ENCODE assay signal across 37 cellular contexts in genomic region chr11:56163804-56164203, GRCh38. TPM values are rescaled to one million over a fixed set of nuclear protein-coding genes. Genes with fewer than 3 reads are reported as not detected.
"Had no signal": no experiment of that assay in that cellular context is flagged by ENCODE, and none has a peak within 500 bp of the region (broad histone marks: within the 10 kb centered on the region; RNA-seq: fewer than 3 reads in every experiment).

No MANE protein-coding gene starts in this region.

- H3K4me1 Mint-ChIP-seq: naive thymus-derived CD4-positive, alpha-beta T cell; natural killer cell; nephron; neural progenitor cell; stimulated activated naive B cell treated with anti-CD40 and anti-IgM and Interleukin-4, amounts not matched to agents 10 μg/mL and 1 μg/mL and 100 μg/mL, for 72 hours had no signal

- H3K27me3 Mint-ChIP-seq: naive thymus-derived CD4-positive, alpha-beta T cell; progenitor cell of endocrine pancreas; stimulated activated naive B cell treated with anti-CD40 and anti-IgM and Interleukin-4, amounts not matched to agents 10 μg/mL and 1 μg/mL and 100 μg/mL, for 72 hours; stimulated activated naive CD8-positive, alpha-beta T cell treated with anti-CD3 and anti-CD28 coated beads, Interleukin-15, Interleukin-2, amounts not matched to agents 100 ng/mL and 50 ng/mL, for 24 hours had no signal

- H3K36me3 Mint-ChIP-seq: naive thymus-derived CD4-positive, alpha-beta T cell; natural killer cell; neural progenitor cell; stimulated activated naive B cell treated with anti-CD40 and anti-IgM and Interleukin-4, amounts not matched to agents 10 μg/mL and 1 μg/mL and 100 μg/mL, for 72 hours had no signal

- ATAC-seq: naive thymus-derived CD4-positive, alpha-beta T cell; natural killer cell; psoas muscle; right cardiac atrium; sciatic nerve; stimulated activated naive B cell treated with anti-CD40 and anti-IgM and Interleukin-4, amounts not matched to agents 10 μg/mL and 1 μg/mL and 100 μg/mL, for 72 hours had no signal

- H3K9ac ChIP-seq: neural progenitor cell, parathyroid adenoma had no signal

- H3K4me1 ChIP-seq: neural progenitor cell, parathyroid adenoma, psoas muscle, spleen, stomach, thyroid gland, tibial nerve, upper lobe of left lung, vagina had no signal

- H3K79me2 ChIP-seq: parathyroid adenoma had no signal

- H3K4me3 Mint-ChIP-seq: naive thymus-derived CD4-positive, alpha-beta T cell; natural killer cell; nephron; neural progenitor cell; stimulated activated naive B cell treated with anti-CD40 and anti-IgM and Interleukin-4, amounts not matched to agents 10 μg/mL and 1 μg/mL and 100 μg/mL, for 72 hours; stimulated activated naive CD8-positive, alpha-beta T cell treated with anti-CD3 and anti-CD28 coated beads, Interleukin-15, Interleukin-2, amounts not matched to agents 100 ng/mL and 50 ng/mL, for 24 hours had no signal

- H3K4me3 ChIP-seq: neural progenitor cell, ovary, psoas muscle, skin epidermis, smooth muscle cell, spleen, stomach, thoracic aorta, thyroid gland, tibial nerve, upper lobe of left lung, vagina had no signal

- FAIRE-seq: urothelium cell line had no signal

- H3K27ac ChIP-seq: neural progenitor cell, ovary, parathyroid adenoma, psoas muscle, skin epidermis, spleen, stomach, thoracic aorta, thyroid gland, tibial nerve, upper lobe of left lung, vagina had no signal

- H2AFZ ChIP-seq: neural progenitor cell, parathyroid adenoma had no signal

- H3K4me2 ChIP-seq: neural progenitor cell, smooth muscle cell had no signal

- H3K27me3 ChIP-seq: neural progenitor cell, ovary, spleen, stomach, thyroid gland, tibial nerve, upper lobe of left lung, vagina had no signal

- DNase-seq: naive thymus-derived CD4-positive, alpha-beta T cell; natural killer cell; occipital lobe; ovary; posterior cingulate gyrus; psoas muscle; right cardiac atrium; spleen; stimulated activated CD4-positive, alpha-beta T cell treated with anti-CD3 and anti-CD28 coated beads, Interleukin-12 subunit alpha, Interleukin-12 subunit beta, amount 100 ng/mL, for 4 hours; stimulated activated CD4-positive, alpha-beta T cell treated with anti-CD3 and anti-CD28 coated beads, Interleukin-1b, Interleukin-23, amount 100 ng/mL, for 48 hours; stimulated activated CD4-positive, alpha-beta T cell treated with anti-CD3 and anti-CD28 coated beads, Interleukin-4, amount 100 ng/mL, for 1 hour; stimulated activated CD4-positive, alpha-beta T cell treated with anti-CD3 and anti-CD28 coated beads, Interleukin-4, amount 100 ng/mL, for 4 hours; stimulated activated CD8-positive, alpha-beta memory T cell treated with anti-CD3 and anti-CD28 coated beads, Interleukin-4, amount 100 ng/mL, for 48 hours; stimulated activated naive B cell treated with anti-CD40 and anti-IgM and Interleukin-4, amounts not matched to agents 10 μg/mL and 1 μg/mL and 100 μg/mL, for 72 hours; stimulated activated naive CD4-positive, alpha-beta T cell treated with Interleukin-2 at 50 U/mL for 16 hours; stomach; thyroid gland; trophoblast cell; upper lobe of left lung had no signal

- H3K9me3 ChIP-seq: ovary, psoas muscle, thoracic aorta, thyroid gland, tibial nerve, upper lobe of left lung, vagina had no signal

- H3K27ac Mint-ChIP-seq: naive thymus-derived CD4-positive, alpha-beta T cell; natural killer cell; nephron; neural progenitor cell; progenitor cell of endocrine pancreas; stimulated activated naive B cell treated with anti-CD40 and anti-IgM and Interleukin-4, amounts not matched to agents 10 μg/mL and 1 μg/mL and 100 μg/mL, for 72 hours; stimulated activated naive CD8-positive, alpha-beta T cell treated with anti-CD3 and anti-CD28 coated beads, Interleukin-15, Interleukin-2, amounts not matched to agents 100 ng/mL and 50 ng/mL, for 24 hours had no signal

- H3K36me3 ChIP-seq: neural progenitor cell, ovary, spleen, stomach, thoracic aorta, thyroid gland, tibial nerve, upper lobe of left lung, vagina had no signal

- H3K9me3 Mint-ChIP-seq: nephron, neural progenitor cell had no signal

RNA-seq across cellular contexts. Expression of gene OR8K5, which starts 3.7 kb away (rescaled TPM):
- total RNA-seq: naive thymus-derived CD4-positive, alpha-beta T cell; natural killer cell; occipital lobe; osteoblast; ovary; progenitor cell of endocrine pancreas; psoas muscle; renal cortical epithelial cell; right cardiac atrium; sciatic nerve; smooth muscle cell; spleen; stomach; subcutaneous adipose tissue; temporal lobe; thoracic aorta; thyroid gland; tibial nerve; upper lobe of left lung; ureter; vagina had no signal
- polyA plus RNA-seq: naive thymus-derived CD4-positive, alpha-beta T cell; neural cell; ovary; psoas muscle; right cardiac atrium; smooth muscle cell; spleen; stomach had no signal

RNA-seq across cellular contexts. Expression of gene OR5J2, which starts 12.6 kb away (rescaled TPM):
- total RNA-seq: naive thymus-derived CD4-positive, alpha-beta T cell; natural killer cell; occipital lobe; osteoblast; ovary; progenitor cell of endocrine pancreas; psoas muscle; renal cortical epithelial cell; right cardiac atrium; sciatic nerve; smooth muscle cell; spleen; stomach; subcutaneous adipose tissue; temporal lobe; thoracic aorta; thyroid gland; tibial nerve; upper lobe of left lung; ureter; vagina had no signal
- polyA plus RNA-seq: naive thymus-derived CD4-positive, alpha-beta T cell; neural cell; ovary; psoas muscle; right cardiac atrium; smooth muscle cell; spleen; stomach had no signal

RNA-seq across cellular contexts. Expression of gene OR8J3, which starts 23.8 kb away (rescaled TPM):
- total RNA-seq: naive thymus-derived CD4-positive, alpha-beta T cell; natural killer cell; occipital lobe; osteoblast; ovary; progenitor cell of endocrine pancreas; psoas muscle; renal cortical epithelial cell; right cardiac atrium; sciatic nerve; smooth muscle cell; spleen; stomach; subcutaneous adipose tissue; temporal lobe; thoracic aorta; thyroid gland; tibial nerve; upper lobe of left lung; ureter; vagina had no signal
- polyA plus RNA-seq: naive thymus-derived CD4-positive, alpha-beta T cell; neural cell; ovary; psoas muscle; right cardiac atrium; smooth muscle cell; spleen; stomach had no signal

RNA-seq across cellular contexts. Expression of gene OR8H3, which starts 41.6 kb away (rescaled TPM):
- total RNA-seq: naive thymus-derived CD4-positive, alpha-beta T cell; natural killer cell; occipital lobe; osteoblast; ovary; progenitor cell of endocrine pancreas; psoas muscle; renal cortical epithelial cell; right cardiac atrium; sciatic nerve; smooth muscle cell; spleen; stomach; subcutaneous adipose tissue; temporal lobe; thoracic aorta; thyroid gland; tibial nerve; upper lobe of left lung; ureter; vagina had no signal
- polyA plus RNA-seq: naive thymus-derived CD4-positive, alpha-beta T cell; neural cell; ovary; psoas muscle; right cardiac atrium; smooth muscle cell; spleen; stomach had no signal
